In genomic region chr7:94355389-94355788, GRCh38 we compare ENCODE assay signal across 24 cellular contexts. TPM values are rescaled to one million over a fixed set of nuclear protein-coding genes. Genes with fewer than 3 reads are reported as not detected.
A peak's percentile ranks its signal among the peaks of the same experiment; 100 is the strongest.
DNase-seq lines count a peak whose midpoint lies in the region; ATAC-seq and TF ChIP-seq lines count a peak whose summit lies in the region.
"Had no signal": no experiment of that assay in that cellular context is flagged by ENCODE, and none has a peak within 500 bp of the region (broad histone marks: within the 10 kb centered on the region; RNA-seq: fewer than 3 reads in every experiment).

No MANE protein-coding gene starts in this region.

- no peaks in the 10 kb centered on the region for H3K4me1 Mint-ChIP-seq in activated CD8-positive, alpha-beta T cell treated with anti-CD3 and anti-CD28 coated beads for 36 hours (ENCODE audit: low read depth)
- H3K4me1 Mint-ChIP-seq: activated CD4-positive, alpha-beta T cell treated with anti-CD3 and anti-CD28 coated beads for 36 hours; CD4-positive, CD25-positive, alpha-beta regulatory T cell had no signal

- peak overlapping the region; percentile 17 for H3K4me2 ChIP-seq in fibroblast of lung (ENCODE audit: extremely low read depth, insufficient read depth, low read length)
- H3K4me2 ChIP-seq: A549 had no signal

- H3K27ac ChIP-seq in fibroblast of lung (ENCODE audit: insufficient read depth, low read length): no peak overlapping the region
- H3K27ac ChIP-seq: A549, colonic mucosa, epithelial cell of prostate had no signal

- peaks cover 9% of the 10 kb centered on the region for H3K27me3 Mint-ChIP-seq in activated CD8-positive, alpha-beta T cell treated with anti-CD3 and anti-CD28 coated beads for 36 hours
- H3K27me3 Mint-ChIP-seq: CD4-positive, CD25-positive, alpha-beta regulatory T cell had no signal

- H3K9me3 ChIP-seq in fibroblast of lung (ENCODE audit: control insufficient read depth, insufficient read depth, low read depth, low read length): no peaks in the 10 kb centered on the region
- H3K9me3 ChIP-seq: A549, colonic mucosa had no signal

- POLR2A ChIA-PET in activated CD8-positive, alpha-beta T cell treated with anti-CD3 and anti-CD28 coated beads for 36 hours (lab: Charles Lee): no interaction called here

- no peak overlapping the region for H3K9ac ChIP-seq in fibroblast of lung (ENCODE audit: insufficient read depth, low read length)

- H3K9me3 Mint-ChIP-seq in activated CD8-positive, alpha-beta T cell treated with anti-CD3 and anti-CD28 coated beads for 36 hours: no peaks in the 10 kb centered on the region

- H3K4me1 ChIP-seq in fibroblast of lung (ENCODE audit: control insufficient read depth, extremely low read depth, insufficient read depth, low read length): peaks cover 4% of the 10 kb centered on the region
- H3K4me1 ChIP-seq: A549, colonic mucosa had no signal

- H4K20me1 ChIP-seq in fibroblast of lung (ENCODE audit: control insufficient read depth, extremely low read depth, insufficient read depth, low read length): no peaks in the 10 kb centered on the region

- H3K79me2 ChIP-seq in fibroblast of lung (ENCODE audit: control insufficient read depth, insufficient read depth, low read length): no peaks in the 10 kb centered on the region

- TF ChIP-seq CTCF in fibroblast of lung (conservative IDR thresholded peaks at IDR 0.05 in 1 of 2, IDR thresholded peaks at IDR 0.05 in 1 of 2; ENCODE audit: low read depth in 1 of 2, low read length in 2 of 2) (no peak), omental fat pad (IDR thresholded peaks at IDR 0.05) (no peak)
- no peak for TF ChIP-seq CTCF in activated CD8-positive, alpha-beta T cell treated with anti-CD3 and anti-CD28 coated beads for 36 hours (IDR thresholded peaks at IDR 0.05)

- CTCF ChIA-PET in activated CD8-positive, alpha-beta T cell treated with anti-CD3 and anti-CD28 coated beads for 36 hours (lab: Charles Lee): no interaction called here

- ATAC-seq in omental fat pad (ENCODE audit: low FRiP score) (peak; percentile 39), GM18909 (IDR thresholded peaks at IDR 0.05; ENCODE audit: poor library complexity, unreplicated experiment) (no peak)
- no peak for ATAC-seq in activated CD8-positive, alpha-beta T cell treated with anti-CD3 and anti-CD28 coated beads for 36 hours
- ATAC-seq: A549; activated CD4-positive, alpha-beta T cell treated with anti-CD3 and anti-CD28 coated beads for 36 hours; natural killer cell treated with Interleukin-12 subunit alpha and Interleukin-12 subunit beta and Interleukin-15 and Interleukin-18, amount 100 ng/mL, for 72 hours had no signal

- no peaks in the 10 kb centered on the region for H3K36me3 ChIP-seq in fibroblast of lung (ENCODE audit: control insufficient read depth, insufficient read depth, low read length)
- H3K36me3 ChIP-seq: colonic mucosa had no signal

- H3K4me3 Mint-ChIP-seq in activated CD8-positive, alpha-beta T cell treated with anti-CD3 and anti-CD28 coated beads for 36 hours: no peak overlapping the region
- H3K4me3 Mint-ChIP-seq: activated CD4-positive, alpha-beta T cell treated with anti-CD3 and anti-CD28 coated beads for 36 hours; CD4-positive, CD25-positive, alpha-beta regulatory T cell; natural killer cell treated with Interleukin-12 subunit alpha and Interleukin-12 subunit beta and Interleukin-15 and Interleukin-18, amount 100 ng/mL, for 72 hours had no signal

- peak overlapping the region; percentile 9 for H2AFZ ChIP-seq in fibroblast of lung (ENCODE audit: low read length)

- intact Hi-C loops in activated CD8-positive, alpha-beta T cell treated with anti-CD3 and anti-CD28 coated beads for 36 hours (cut with micrococcal nuclease): no loop called here

- H3K27ac Mint-ChIP-seq in activated CD8-positive, alpha-beta T cell treated with anti-CD3 and anti-CD28 coated beads for 36 hours: no peak overlapping the region
- H3K27ac Mint-ChIP-seq: activated CD4-positive, alpha-beta T cell treated with anti-CD3 and anti-CD28 coated beads for 36 hours; CD4-positive, CD25-positive, alpha-beta regulatory T cell; natural killer cell treated with Interleukin-12 subunit alpha and Interleukin-12 subunit beta and Interleukin-15 and Interleukin-18, amount 100 ng/mL, for 72 hours had no signal

- H3K4me3 ChIP-seq in fibroblast of lung (replicated peaks in 1 of 4; ENCODE audit: control extremely low read depth in 1 of 4, insufficient read depth in 1 of 4, low read depth in 3 of 4, low read length in 4 of 4): no peak overlapping the region
- H3K4me3 ChIP-seq: A549, colonic mucosa had no signal

- H3K27me3 ChIP-seq in fibroblast of lung (ENCODE audit: control insufficient read depth, insufficient read depth, low read length): no peaks in the 10 kb centered on the region
- H3K27me3 ChIP-seq: colonic mucosa had no signal

- DNase-seq in AG08395 (ENCODE audit: low spot score) (peak; percentile 41), NCI-H69 (lab: John Stamatoyannopoulos, UW) (peak; percentile 21), fibroblast of lung (ENCODE audit: low read depth in 2 of 2) (peak; percentile 49 to 73), omental fat pad (ENCODE audit: low spot score) (no peak), kidney tubule cell (ENCODE audit: low spot score) (no peak), NCI-H1417 (lab: John Stamatoyannopoulos, UW) (no peak)
- no peak for DNase-seq in activated CD8-positive, alpha-beta T cell treated with anti-CD3 and anti-CD28 coated beads for 36 hours
- DNase-seq: activated CD4-positive, alpha-beta T cell treated with anti-CD3 and anti-CD28 coated beads for 36 hours; anterior cingulate cortex; CD4-positive, CD25-positive, alpha-beta regulatory T cell; colonic mucosa; DND-41; head of caudate nucleus; mammary epithelial cell; NCI-H187; NCI-H524 treated with DMSO at 0.1 percent for 48 hours; SIG-M5; stimulated activated naive CD4-positive, alpha-beta T cell; T-helper 9 cell had no signal

- no peaks in the 10 kb centered on the region for H3K36me3 Mint-ChIP-seq in activated CD8-positive, alpha-beta T cell treated with anti-CD3 and anti-CD28 coated beads for 36 hours (ENCODE audit: low read depth)
- H3K36me3 Mint-ChIP-seq: CD4-positive, CD25-positive, alpha-beta regulatory T cell; natural killer cell treated with Interleukin-12 subunit alpha and Interleukin-12 subunit beta and Interleukin-15 and Interleukin-18, amount 100 ng/mL, for 72 hours had no signal

RNA-seq across cellular contexts. Expression of gene COL1A2, which starts 39.3 kb away (rescaled TPM):
- 2,400 and 2,928 TPM in 2 replicates for total RNA-seq in fibroblast of lung
- polyA plus RNA-seq in fibroblast of lung: 1,580 and 3,638 TPM in 2 replicates
- 1,860 and 4,504 TPM in 2 replicates for polyA plus RNA-seq in fibroblast of lung (2012)
- polyA minus RNA-seq in fibroblast of lung (ENCODE audit: low replicate concordance): 1,232 and 3,278 TPM in 2 replicates
- 100 to 1,000 TPM; 155 to 361 (median 232) TPM for total RNA-seq in omental fat pad
- under 1 TPM; 0.47 to 0.56 TPM for total RNA-seq in activated CD8-positive, alpha-beta T cell treated with anti-CD3 and anti-CD28 coated beads for 36 hours
- total RNA-seq: CD4-positive, CD25-positive, alpha-beta regulatory T cell; natural killer cell treated with Interleukin-12 subunit alpha and Interleukin-12 subunit beta and Interleukin-15 and Interleukin-18, amount 100 ng/mL, for 72 hours; OCI-LY7 had no signal
- polyA plus RNA-seq: CD4-positive, CD25-positive, alpha-beta regulatory T cell had no signal

Comparison
In these comparisons a context has a peak if more than half of its experiments do, and no peak if none do; other contexts are left out.
1. DNase-seq: peak in AG08395 (single experiment), NCI-H69 (single experiment) and fibroblast of lung (2 of 2); none in omental fat pad (single experiment), kidney tubule cell (single experiment), NCI-H1417 (0 of 3) and activated CD8-positive, alpha-beta T cell treated with anti-CD3 and anti-CD28 coated beads for 36 hours (single experiment).
2. RNA of gene COL1A2, which starts 39.3 kb away (total RNA-seq): 2,400 to 2,928 TPM in fibroblast of lung and 155 to 361 TPM in omental fat pad; 0.47 to 0.56 TPM in activated CD8-positive, alpha-beta T cell treated with anti-CD3 and anti-CD28 coated beads for 36 hours; every median in the first group is over 100 times any median in the second.